7 cellular contexts compared by ENCODE assay signal in genomic region chr12:104564662-104565061, GRCh38.
DNase-seq lines count a peak whose midpoint lies in the region; ATAC-seq and TF ChIP-seq lines count a peak whose summit lies in the region.
"Not testable (repeated sequence)": the region's sequence is repeated elsewhere in the genome, so short reads cannot be mapped to it uniquely, and the experiment has no call there.

No MANE protein-coding gene starts in this region.

- H3K4me1 Mint-ChIP-seq in T-helper 2 cell treated with Interferon-gamma antibody and Interleukin-4, amounts not matched to agents 5 μg/mL and 100 μg/mL, for 36 hours (ENCODE audit: low read depth) = peaks cover 42% of the 10 kb centered on the region
- peaks cover 55% of the 10 kb centered on the region for H3K4me1 Mint-ChIP-seq in activated T-helper 1 cell treated with anti-CD3 and anti-CD28 coated beads, Interleukin-12 subunit alpha, Interleukin-12 subunit beta, Interleukin-2, Interleukin-4 antibody, amounts not matched to agents 30 ng/mL and 10 ng/mL and 1 ng/mL, durations not matched to agents 14 hours and 24 hours and 36 hours (ENCODE audit: low read depth)
- H3K4me1 Mint-ChIP-seq in memory B cell = peaks cover 40% of the 10 kb centered on the region
- peaks cover 68 to 80% of the 10 kb centered on the region in 2 donors for H3K4me1 Mint-ChIP-seq in natural killer cell treated with Interleukin-12 subunit alpha and Interleukin-12 subunit beta and Interleukin-15 and Interleukin-18, amount 100 ng/mL, for 72 hours (ENCODE audit: low read depth in 2 of 2)
- peaks cover 77% of the 10 kb centered on the region for H3K4me1 Mint-ChIP-seq in stimulated activated effector memory CD8-positive, alpha-beta T cell treated with anti-CD3 and anti-CD28 coated beads, Interleukin-12 subunit alpha, Interleukin-12 subunit beta, amount 100 ng/mL, for 72 hours
- H3K4me1 Mint-ChIP-seq in stimulated activated naive CD8-positive, alpha-beta T cell treated with anti-CD3 and anti-CD28 coated beads, Interleukin-15, Interleukin-2, amounts not matched to agents 100 ng/mL and 50 ng/mL, for 24 hours (ENCODE audit: low read depth) = peaks cover 47% of the 10 kb centered on the region

- not testable (repeated sequence) for DNase-seq in T-helper 2 cell treated with Interferon-gamma antibody and Interleukin-4, amounts not matched to agents 5 μg/mL and 100 μg/mL, for 36 hours (ENCODE audit: low spot score); activated T-helper 1 cell treated with anti-CD3 and anti-CD28 coated beads, Interleukin-12 subunit alpha, Interleukin-12 subunit beta, Interleukin-2, Interleukin-4 antibody, amounts not matched to agents 30 ng/mL and 10 ng/mL and 1 ng/mL, durations not matched to agents 14 hours and 24 hours and 36 hours (ENCODE audit: low spot score); memory B cell (ENCODE audit: low spot score in 2 of 2); natural killer cell treated with Interleukin-12 subunit alpha and Interleukin-12 subunit beta and Interleukin-15 and Interleukin-18, amount 100 ng/mL, for 72 hours (ENCODE audit: low spot score); stimulated activated effector memory CD8-positive, alpha-beta T cell treated with anti-CD3 and anti-CD28 coated beads, Interleukin-12 subunit alpha, Interleukin-12 subunit beta, amount 100 ng/mL, for 72 hours (ENCODE audit: low spot score in 2 of 2)

- not testable (repeated sequence) for TF ChIP-seq CTCF in HEK293 (tag by site-specific recombination; IDR thresholded peaks at IDR 0.05)

- H3K9me3 ChIP-seq in HEK293 (ENCODE audit: control insufficient read depth, insufficient read depth, low read depth, low read length) = not testable (repeated sequence)

- intact Hi-C loops in activated T-helper 1 cell treated with anti-CD3 and anti-CD28 coated beads, Interleukin-12 subunit alpha, Interleukin-12 subunit beta, Interleukin-2, Interleukin-4 antibody, amounts not matched to agents 30 ng/mL and 10 ng/mL and 1 ng/mL, durations not matched to agents 14 hours and 24 hours and 36 hours (cut with micrococcal nuclease) = loop anchor here (5.0 kb wide), 1 partner anchor 277 kb away; no protein-coding TSS in a partner anchor

- not testable (repeated sequence) for H3K4me1 ChIP-seq in HEK293 (ENCODE audit: control insufficient read depth, insufficient read depth, low read length)

- H3K27me3 Mint-ChIP-seq in T-helper 2 cell treated with Interferon-gamma antibody and Interleukin-4, amounts not matched to agents 5 μg/mL and 100 μg/mL, for 36 hours (ENCODE audit: low read depth); activated T-helper 1 cell treated with anti-CD3 and anti-CD28 coated beads, Interleukin-12 subunit alpha, Interleukin-12 subunit beta, Interleukin-2, Interleukin-4 antibody, amounts not matched to agents 30 ng/mL and 10 ng/mL and 1 ng/mL, durations not matched to agents 14 hours and 24 hours and 36 hours (ENCODE audit: insufficient read depth); memory B cell; natural killer cell treated with Interleukin-12 subunit alpha and Interleukin-12 subunit beta and Interleukin-15 and Interleukin-18, amount 100 ng/mL, for 72 hours; stimulated activated naive CD8-positive, alpha-beta T cell treated with anti-CD3 and anti-CD28 coated beads, Interleukin-15, Interleukin-2, amounts not matched to agents 100 ng/mL and 50 ng/mL, for 24 hours: not testable (repeated sequence)

- H3K27ac Mint-ChIP-seq in T-helper 2 cell treated with Interferon-gamma antibody and Interleukin-4, amounts not matched to agents 5 μg/mL and 100 μg/mL, for 36 hours = peak overlapping the region; percentile 26
- peak overlapping the region; percentile 29 for H3K27ac Mint-ChIP-seq in activated T-helper 1 cell treated with anti-CD3 and anti-CD28 coated beads, Interleukin-12 subunit alpha, Interleukin-12 subunit beta, Interleukin-2, Interleukin-4 antibody, amounts not matched to agents 30 ng/mL and 10 ng/mL and 1 ng/mL, durations not matched to agents 14 hours and 24 hours and 36 hours
- peak overlapping the region; percentile 28 for H3K27ac Mint-ChIP-seq in memory B cell
- H3K27ac Mint-ChIP-seq in natural killer cell treated with Interleukin-12 subunit alpha and Interleukin-12 subunit beta and Interleukin-15 and Interleukin-18, amount 100 ng/mL, for 72 hours = peak overlapping the region; percentile 44 to 60
- peak overlapping the region; percentile 5 for H3K27ac Mint-ChIP-seq in stimulated activated effector memory CD8-positive, alpha-beta T cell treated with anti-CD3 and anti-CD28 coated beads, Interleukin-12 subunit alpha, Interleukin-12 subunit beta, amount 100 ng/mL, for 72 hours
- peak overlapping the region; percentile 58 for H3K27ac Mint-ChIP-seq in stimulated activated naive CD8-positive, alpha-beta T cell treated with anti-CD3 and anti-CD28 coated beads, Interleukin-15, Interleukin-2, amounts not matched to agents 100 ng/mL and 50 ng/mL, for 24 hours

- POLR2A ChIA-PET in HEK293 (lab: Yijun Ruan, JAX) = interaction anchor here (0.6 kb wide), 1 partner anchor 31 kb away, joined by 3 read pairs; no protein-coding TSS in a partner anchor

- not testable (repeated sequence) for H3K4me3 ChIP-seq in HEK293 (ENCODE audit: low read depth, low read length)

- H3K27ac ChIP-seq in HEK293 (ENCODE audit: extremely low read depth, low read depth, low read length) = not testable (repeated sequence)

- not testable (repeated sequence) for H3K36me3 ChIP-seq in HEK293 (ENCODE audit: control insufficient read depth in 2 of 2, insufficient read depth in 1 of 2, low read length in 2 of 2)

- H3K36me3 Mint-ChIP-seq in T-helper 2 cell treated with Interferon-gamma antibody and Interleukin-4, amounts not matched to agents 5 μg/mL and 100 μg/mL, for 36 hours (ENCODE audit: low read depth) = peaks cover 74% of the 10 kb centered on the region
- H3K36me3 Mint-ChIP-seq in activated T-helper 1 cell treated with anti-CD3 and anti-CD28 coated beads, Interleukin-12 subunit alpha, Interleukin-12 subunit beta, Interleukin-2, Interleukin-4 antibody, amounts not matched to agents 30 ng/mL and 10 ng/mL and 1 ng/mL, durations not matched to agents 14 hours and 24 hours and 36 hours (ENCODE audit: low read depth) = peaks cover 41% of the 10 kb centered on the region
- H3K36me3 Mint-ChIP-seq in memory B cell = peaks cover 25% of the 10 kb centered on the region
- peaks cover 29% of the 10 kb centered on the region for H3K36me3 Mint-ChIP-seq in natural killer cell treated with Interleukin-12 subunit alpha and Interleukin-12 subunit beta and Interleukin-15 and Interleukin-18, amount 100 ng/mL, for 72 hours
- peaks cover 21% of the 10 kb centered on the region for H3K36me3 Mint-ChIP-seq in stimulated activated effector memory CD8-positive, alpha-beta T cell treated with anti-CD3 and anti-CD28 coated beads, Interleukin-12 subunit alpha, Interleukin-12 subunit beta, amount 100 ng/mL, for 72 hours
- peaks cover 26% of the 10 kb centered on the region for H3K36me3 Mint-ChIP-seq in stimulated activated naive CD8-positive, alpha-beta T cell treated with anti-CD3 and anti-CD28 coated beads, Interleukin-15, Interleukin-2, amounts not matched to agents 100 ng/mL and 50 ng/mL, for 24 hours (ENCODE audit: low read depth)

- ATAC-seq in memory B cell (ENCODE audit: low read depth); natural killer cell treated with Interleukin-12 subunit alpha and Interleukin-12 subunit beta and Interleukin-15 and Interleukin-18, amount 100 ng/mL, for 72 hours; stimulated activated effector memory CD8-positive, alpha-beta T cell treated with anti-CD3 and anti-CD28 coated beads, Interleukin-12 subunit alpha, Interleukin-12 subunit beta, amount 100 ng/mL, for 72 hours: not testable (repeated sequence)

- CTCF ChIA-PET in HEK293 (lab: Yijun Ruan, JAX) = not testable (repeated sequence)

- not testable (repeated sequence) for H3K4me3 Mint-ChIP-seq in T-helper 2 cell treated with Interferon-gamma antibody and Interleukin-4, amounts not matched to agents 5 μg/mL and 100 μg/mL, for 36 hours; activated T-helper 1 cell treated with anti-CD3 and anti-CD28 coated beads, Interleukin-12 subunit alpha, Interleukin-12 subunit beta, Interleukin-2, Interleukin-4 antibody, amounts not matched to agents 30 ng/mL and 10 ng/mL and 1 ng/mL, durations not matched to agents 14 hours and 24 hours and 36 hours; memory B cell; stimulated activated effector memory CD8-positive, alpha-beta T cell treated with anti-CD3 and anti-CD28 coated beads, Interleukin-12 subunit alpha, Interleukin-12 subunit beta, amount 100 ng/mL, for 72 hours; stimulated activated naive CD8-positive, alpha-beta T cell treated with anti-CD3 and anti-CD28 coated beads, Interleukin-15, Interleukin-2, amounts not matched to agents 100 ng/mL and 50 ng/mL, for 24 hours
- H3K4me3 Mint-ChIP-seq in natural killer cell treated with Interleukin-12 subunit alpha and Interleukin-12 subunit beta and Interleukin-15 and Interleukin-18, amount 100 ng/mL, for 72 hours = peak overlapping the region; percentile 14

- peaks cover 34% of the 10 kb centered on the region for H3K9me3 Mint-ChIP-seq in T-helper 2 cell treated with Interferon-gamma antibody and Interleukin-4, amounts not matched to agents 5 μg/mL and 100 μg/mL, for 36 hours
- H3K9me3 Mint-ChIP-seq in activated T-helper 1 cell treated with anti-CD3 and anti-CD28 coated beads, Interleukin-12 subunit alpha, Interleukin-12 subunit beta, Interleukin-2, Interleukin-4 antibody, amounts not matched to agents 30 ng/mL and 10 ng/mL and 1 ng/mL, durations not matched to agents 14 hours and 24 hours and 36 hours = peaks cover 18% of the 10 kb centered on the region
- not testable (repeated sequence) for H3K9me3 Mint-ChIP-seq in memory B cell; natural killer cell treated with Interleukin-12 subunit alpha and Interleukin-12 subunit beta and Interleukin-15 and Interleukin-18, amount 100 ng/mL, for 72 hours; stimulated activated effector memory CD8-positive, alpha-beta T cell treated with anti-CD3 and anti-CD28 coated beads, Interleukin-12 subunit alpha, Interleukin-12 subunit beta, amount 100 ng/mL, for 72 hours
- H3K9me3 Mint-ChIP-seq in stimulated activated naive CD8-positive, alpha-beta T cell treated with anti-CD3 and anti-CD28 coated beads, Interleukin-15, Interleukin-2, amounts not matched to agents 100 ng/mL and 50 ng/mL, for 24 hours = peaks cover 13% of the 10 kb centered on the region

TF ChIP-seq in HEK293, 187 proteins besides CTCF, POLR2A, EP300 and RAD21:
- peak; percentile 36 for TF ChIP-seq SETDB1 (IDR thresholded peaks at IDR 0.05; ENCODE audit: insufficient read length, low read length)

Comparison
In these comparisons a context has a peak if more than half of its experiments do, and no peak if none do; other contexts are left out.
1. H3K27ac Mint-ChIP-seq: peak in every context shown above with its lines; median percentile 58 in stimulated activated naive CD8-positive, alpha-beta T cell treated with anti-CD3 and anti-CD28 coated beads, Interleukin-15, Interleukin-2, amounts not matched to agents 100 ng/mL and 50 ng/mL, for 24 hours; 52 in natural killer cell treated with Interleukin-12 subunit alpha and Interleukin-12 subunit beta and Interleukin-15 and Interleukin-18, amount 100 ng/mL, for 72 hours; 29 in activated T-helper 1 cell treated with anti-CD3 and anti-CD28 coated beads, Interleukin-12 subunit alpha, Interleukin-12 subunit beta, Interleukin-2, Interleukin-4 antibody, amounts not matched to agents 30 ng/mL and 10 ng/mL and 1 ng/mL, durations not matched to agents 14 hours and 24 hours and 36 hours; 28 in memory B cell; 26 in T-helper 2 cell treated with Interferon-gamma antibody and Interleukin-4, amounts not matched to agents 5 μg/mL and 100 μg/mL, for 36 hours; 5 in stimulated activated effector memory CD8-positive, alpha-beta T cell treated with anti-CD3 and anti-CD28 coated beads, Interleukin-12 subunit alpha, Interleukin-12 subunit beta, amount 100 ng/mL, for 72 hours.